Comparison of ENCODE assay signal across 13 cellular contexts in genomic region chr4:188282620-188283232, GRCh38.
A peak's percentile ranks its signal among the peaks of the same experiment; 100 is the strongest.
DNase-seq lines count a peak whose midpoint lies in the region; ATAC-seq, FAIRE-seq and TF ChIP-seq lines count a peak whose summit lies in the region.
"Had no signal": no experiment of that assay in that cellular context is flagged by ENCODE, and none has a peak within 500 bp of the region (broad histone marks: within the 10 kb centered on the region; RNA-seq: fewer than 3 reads in every experiment).

No MANE protein-coding gene starts in this region.

- POLR2A ChIA-PET in H1 (lab: Charles Lee; ENCODE audit: partially characterized antibody) = interaction anchor here (1.1 kb wide), 1 partner anchor 175 kb away, joined by 3 read pairs; no protein-coding TSS in a partner anchor

- peak overlapping the region; percentile 90; the same call in 1 of the 2 replicates for H2BK20ac ChIP-seq in H1 (ENCODE audit: low read length)

- WGBS in HUES64 = 12% methylated on average over 50 of the region's 50 CpGs
- 11% methylated on average over 49 of the region's 50 CpGs; no CpG with 5 or more reads in 1 of the 2 experiments for WGBS in H1 (ENCODE audit: extremely low coverage in 1 of 2, insufficient coverage in 1 of 2, insufficient read length in 1 of 2, insufficient replicate concordance in 2 of 2, low coverage in 1 of 2, low lambda C conversion rate in 2 of 2, missing lambda C conversion rate in 1 of 2), 2 experiments
- 12 to 20% (median 15%) methylated on average over 48 to 50 of the region's 50 CpGs for WGBS in small intestine, 3 donors

- peak overlapping the region; percentile 52; the same call in 1 of the 2 replicates for H2BK5ac ChIP-seq in H1 (ENCODE audit: low read depth, low read length)

- H3K18ac ChIP-seq in H1 (ENCODE audit: extremely low read depth, low read length) = peak overlapping the region; percentile 71

- no peak for TF ChIP-seq CTCF in H1 (IDR thresholded peaks at IDR 0.05; ENCODE audit: control extremely low read depth in 1 of 3, insufficient read depth in 1 of 3, low read depth in 1 of 3, low read length in 3 of 3)

- no peak overlapping the region for H2BK120ac ChIP-seq in H1 (replicated peaks; ENCODE audit: low read depth, low read length)

- H3K14ac ChIP-seq in H1 (ENCODE audit: insufficient read length) = no peak overlapping the region

- no peak overlapping the region for H3K4ac ChIP-seq in H1 (replicated peaks; ENCODE audit: insufficient read length, low read depth, low read length)

- peak overlapping the region; percentile 87 for H4K8ac ChIP-seq in H1 (ENCODE audit: extremely low read depth, insufficient read depth, low read length)

- no peak overlapping the region for H3K23ac ChIP-seq in H1 (ENCODE audit: insufficient read length)

- no peak overlapping the region for H3K27ac ChIP-seq in HUES64 (ENCODE audit: low read depth, low read length)
- H3K27ac ChIP-seq in H1 (ENCODE audit: low read depth, low read length) = no peak overlapping the region
- H3K27ac ChIP-seq in small intestine (ENCODE audit: low read depth in 1 of 2, low read length in 1 of 2) = no peak overlapping the region
- H3K27ac ChIP-seq: skin epidermis had no signal

- peak; percentile 61 for ATAC-seq in left colon
- ATAC-seq in activated T-cell treated with anti-CD3 and anti-CD28 coated beads, Interleukin-2, amount 50 U/mL, for 4 hours = no peak
- no peak for ATAC-seq in stimulated activated memory B cell treated with anti-CD40 and anti-IgM and Interleukin-4, amounts not matched to agents 10 μg/mL and 1 μg/mL and 100 μg/mL, for 72 hours
- ATAC-seq: GM12878, Panc1 had no signal

- intact Hi-C loops in left colon (cut with DNase I, micrococcal nuclease) = no loop called here

- peaks cover 9% of the 10 kb centered on the region; the same call in 1 of the 2 replicates for H3K23me2 ChIP-seq in H1 (ENCODE audit: low read depth, low read length)

- peaks cover 24% of the 10 kb centered on the region for H3K27me3 ChIP-seq in HUES64 (ENCODE audit: insufficient read depth, low read length)
- peaks cover 5 to 15% (median 11%) of the 10 kb centered on the region in 4 experiments for H3K27me3 ChIP-seq in H1 (replicated peaks in 1 of 4; ENCODE audit: control insufficient read depth in 3 of 4, extremely low read depth in 1 of 4, insufficient read depth in 3 of 4, low read length in 3 of 4)
- peaks cover 0 to 6% of the 10 kb centered on the region in 2 donors for H3K27me3 ChIP-seq in small intestine (ENCODE audit: control insufficient read depth in 2 of 2, insufficient read depth in 2 of 2, low read length in 2 of 2)

- no peaks in the 10 kb centered on the region for H3K79me2 ChIP-seq in H1 (ENCODE audit: control insufficient read depth in 1 of 2, insufficient read depth in 2 of 2, low read length in 2 of 2)

- peak overlapping the region; percentile 3 for H3K56ac ChIP-seq in H1 (replicated peaks; ENCODE audit: insufficient read length, low read depth, low read length)

- no peak overlapping the region for H2AK5ac ChIP-seq in H1 (ENCODE audit: low read depth, low read length)

- 0 out of 2 replicates have a peak, but pooled peaks cover 5% of the 10 kb centered on the region for H3K4me1 ChIP-seq in HUES64 (ENCODE audit: insufficient read depth, low read length)
- peaks cover 0 to 3% (median 0%) of the 10 kb centered on the region in 4 experiments; a peak in 2 of 7 replicates for H3K4me1 ChIP-seq in H1 (replicated peaks in 1 of 4; ENCODE audit: control insufficient read depth in 3 of 4, insufficient read depth in 4 of 4, low read length in 3 of 4)
- no peaks in the 10 kb centered on the region for H3K4me1 ChIP-seq in small intestine (ENCODE audit: control insufficient read depth in 2 of 2, insufficient read depth in 1 of 2, low read depth in 1 of 2, low read length in 1 of 2)

- H3K9me3 Mint-ChIP-seq in activated T-cell treated with anti-CD3 and anti-CD28 coated beads, Interleukin-2, amount 50 U/mL, for 4 hours = no peaks in the 10 kb centered on the region
- H3K9me3 Mint-ChIP-seq in stimulated activated memory B cell treated with anti-CD40 and anti-IgM and Interleukin-4, amounts not matched to agents 10 μg/mL and 1 μg/mL and 100 μg/mL, for 72 hours = peaks cover 2% of the 10 kb centered on the region

- CTCF ChIA-PET in H1 (lab: Charles Lee; ENCODE audit: partially characterized antibody) = interaction anchor here (0.6 to 1.4 kb wide), 2 partner anchors 14 to 39 kb away, joined by 3 read pairs; no protein-coding TSS in a partner anchor

- H3K36me3 Mint-ChIP-seq in activated T-cell treated with anti-CD3 and anti-CD28 coated beads, Interleukin-2, amount 50 U/mL, for 4 hours (ENCODE audit: insufficient read depth) = no peaks in the 10 kb centered on the region
- H3K36me3 Mint-ChIP-seq in stimulated activated memory B cell treated with anti-CD40 and anti-IgM and Interleukin-4, amounts not matched to agents 10 μg/mL and 1 μg/mL and 100 μg/mL, for 72 hours = no peaks in the 10 kb centered on the region

- H3K4me1 Mint-ChIP-seq in activated T-cell treated with anti-CD3 and anti-CD28 coated beads, Interleukin-2, amount 50 U/mL, for 4 hours (ENCODE audit: low read depth) = no peaks in the 10 kb centered on the region
- H3K4me1 Mint-ChIP-seq in stimulated activated memory B cell treated with anti-CD40 and anti-IgM and Interleukin-4, amounts not matched to agents 10 μg/mL and 1 μg/mL and 100 μg/mL, for 72 hours = no peaks in the 10 kb centered on the region

- peak overlapping the region; percentile 22 for H4K5ac ChIP-seq in H1 (ENCODE audit: insufficient read length, low read depth, low read length)

- TF ChIP-seq RAD21 in H1 (IDR thresholded peaks at IDR 0.05 in 1 of 2, conservative IDR thresholded peaks at IDR 0.05 in 1 of 2; ENCODE audit: low read depth in 2 of 2, low read length in 2 of 2) = no peak

- H3K9ac ChIP-seq in HUES64 (ENCODE audit: low read depth, low read length) = peak overlapping the region; percentile 37; the same call in 1 of the 2 replicates
- H3K9ac ChIP-seq in H1 (replicated peaks in 1 of 4; ENCODE audit: extremely low read depth in 1 of 4, low read depth in 3 of 4, low read length in 3 of 4) = no peak overlapping the region

- H3K27ac Mint-ChIP-seq in stimulated activated memory B cell treated with anti-CD40 and anti-IgM and Interleukin-4, amounts not matched to agents 10 μg/mL and 1 μg/mL and 100 μg/mL, for 72 hours = no peak overlapping the region

- no peaks in the 10 kb centered on the region for H3K79me1 ChIP-seq in H1 (ENCODE audit: low read depth, low read length)

- no peaks in the 10 kb centered on the region for H4K20me1 ChIP-seq in H1 (replicated peaks in 1 of 2; ENCODE audit: control insufficient read depth in 1 of 2, insufficient read depth in 2 of 2, low read length in 2 of 2)

- H2BK15ac ChIP-seq in H1 (ENCODE audit: low read length) = no peak overlapping the region

- no peaks in the 10 kb centered on the region for H3K9me3 ChIP-seq in HUES64 (ENCODE audit: insufficient read depth, low read depth, low read length)
- no peaks in the 10 kb centered on the region for H3K9me3 ChIP-seq in H1 (ENCODE audit: insufficient read depth in 2 of 2, low read depth in 1 of 2, low read length in 1 of 2)
- H3K9me3 ChIP-seq in small intestine (ENCODE audit: control insufficient read depth, low read depth) = no peaks in the 10 kb centered on the region

- DNase-seq in H1 (ENCODE audit: low read depth in 1 of 2, low spot score in 2 of 2) (peak; percentile 17 to 80), left colon (peak in 1 of 2 donors; percentile 10), small intestine (peak; percentile 23), medulla oblongata (ENCODE audit: extremely low spot score) (no peak)
- DNase-seq in activated T-cell treated with anti-CD3 and anti-CD28 coated beads, Interleukin-2, amount 50 U/mL, for 4 hours = no peak
- DNase-seq: COR-L47, midbrain, NCI-H2227 treated with DMSO at 0.1 percent for 48 hours had no signal

- peak overlapping the region; percentile 75 for H4K91ac ChIP-seq in H1 (replicated peaks; ENCODE audit: insufficient read length, low read length)

- H2BK12ac ChIP-seq in H1 (ENCODE audit: low read depth, low read length) = peak overlapping the region; percentile 68; the same call in 1 of the 2 replicates

- H3K27me3 Mint-ChIP-seq in activated T-cell treated with anti-CD3 and anti-CD28 coated beads, Interleukin-2, amount 50 U/mL, for 4 hours (ENCODE audit: low read depth) = peaks cover 10% of the 10 kb centered on the region
- peaks cover 10% of the 10 kb centered on the region for H3K27me3 Mint-ChIP-seq in stimulated activated memory B cell treated with anti-CD40 and anti-IgM and Interleukin-4, amounts not matched to agents 10 μg/mL and 1 μg/mL and 100 μg/mL, for 72 hours

- H3K4me3 Mint-ChIP-seq in activated T-cell treated with anti-CD3 and anti-CD28 coated beads, Interleukin-2, amount 50 U/mL, for 4 hours = no peak overlapping the region
- no peak overlapping the region for H3K4me3 Mint-ChIP-seq in stimulated activated memory B cell treated with anti-CD40 and anti-IgM and Interleukin-4, amounts not matched to agents 10 μg/mL and 1 μg/mL and 100 μg/mL, for 72 hours

- H3K4me3 ChIP-seq in HUES64 (ENCODE audit: low read length) = peak overlapping the region; percentile 50
- H3K4me3 ChIP-seq in H1 (ENCODE audit: extremely low read depth in 1 of 4, insufficient read depth in 2 of 4, low read depth in 3 of 4, low read length in 4 of 4) = peak overlapping the region; percentile 20 to 54 (median 28)
- no peak overlapping the region for H3K4me3 ChIP-seq in small intestine (ENCODE audit: low read depth in 1 of 2, low read length in 2 of 2)
- H3K4me3 ChIP-seq: GM12878, skin epidermis had no signal

- no peak for TF ChIP-seq POLR2A in H1 (IDR thresholded peaks at IDR 0.05; ENCODE audit: control extremely low read depth in 1 of 2, low read depth in 2 of 2, low read length in 2 of 2)

- no peak for TF ChIP-seq EP300 in H1 (IDR thresholded peaks at IDR 0.05; ENCODE audit: borderline replicate concordance in 1 of 2, low read depth in 2 of 2, low read length in 2 of 2)

- peak overlapping the region; percentile 54; the same call in 1 of the 2 replicates for H2AFZ ChIP-seq in H1 (ENCODE audit: low read length)

- H3K36me3 ChIP-seq in HUES64 (ENCODE audit: insufficient read depth, low read length) (no peaks in the 10 kb centered on the region), H1 (ENCODE audit: control insufficient read depth in 2 of 4, insufficient read depth in 4 of 4, low read length in 3 of 4) (no peaks in the 10 kb centered on the region), small intestine (ENCODE audit: control insufficient read depth in 2 of 2, insufficient read depth in 2 of 2, low read length in 2 of 2) (no peaks in the 10 kb centered on the region)

- H3K4me2 ChIP-seq in H1 (ENCODE audit: insufficient read depth in 1 of 2, low read depth in 2 of 2, low read length in 2 of 2) = peak overlapping the region; percentile 54 to 86

- FAIRE-seq in H1 (lab: Jason Lieb, UNC) (no peak), small intestine (lab: Jason Lieb, UNC) (no peak)
- FAIRE-seq: GM12878 had no signal

TF ChIP-seq in H1, 55 proteins besides CTCF, POLR2A, EP300 and RAD21 (continues in another document):
- TF ChIP-seq POLR2AphosphoS5 (IDR thresholded peaks at IDR 0.05; ENCODE audit: low read depth, low read length) (no peak), MAX (IDR thresholded peaks at IDR 0.05) (peak; percentile 89), TBP (IDR thresholded peaks at IDR 0.05; ENCODE audit: low read depth, low read length) (peak; percentile 61; the same call in 1 of the 2 replicates)

Comparison
In these comparisons a context has a peak if more than half of its experiments do, and no peak if none do; other contexts are left out.
1. H3K4me3 ChIP-seq: peak in HUES64 (single experiment) and H1 (4 of 4); none in small intestine (0 of 2).
2. DNase-seq: peak in H1 (2 of 2) and small intestine (single experiment); none in medulla oblongata (single experiment) and activated T-cell treated with anti-CD3 and anti-CD28 coated beads, Interleukin-2, amount 50 U/mL, for 4 hours (single experiment).